In the genomic region with DNA sequence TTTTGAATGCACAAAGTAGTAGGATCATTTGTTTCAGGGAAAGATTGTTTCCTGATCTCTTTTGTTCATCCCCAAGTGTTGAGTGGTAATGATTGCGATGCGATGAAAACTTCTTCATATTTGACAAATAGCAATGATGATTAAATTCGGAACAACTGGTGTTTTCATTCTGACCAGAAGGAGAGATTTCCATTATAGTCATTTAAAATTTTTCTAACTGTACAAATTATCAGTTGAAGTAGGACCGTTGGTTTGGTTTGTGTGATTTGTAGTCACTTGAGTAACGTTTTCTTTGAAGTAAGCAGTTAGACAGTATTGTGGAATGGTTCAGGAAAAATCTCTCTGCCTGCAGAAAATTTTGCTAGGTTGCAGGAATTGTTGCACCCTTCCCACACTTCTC, we compare ENCODE assay signal across 19 cellular contexts. TPM values are rescaled to one million over a fixed set of nuclear protein-coding genes. Genes with fewer than 3 reads are reported as not detected.
DNase-seq lines count a peak whose midpoint lies in the region; ATAC-seq and FAIRE-seq lines count a peak whose summit lies in the region.
"Had no signal": no experiment of that assay in that cellular context is flagged by ENCODE, and none has a peak within 500 bp of the region (broad histone marks: within the 10 kb centered on the region; RNA-seq: fewer than 3 reads in every experiment).

No MANE protein-coding gene starts in this region.

- DNase-seq in activated naive CD8-positive, alpha-beta T cell treated with anti-CD3 and anti-CD28 coated beads, Interleukin-2, amount 50 U/mL, for 24 hours: no peak
- no peak for DNase-seq in activated naive CD8-positive, alpha-beta T cell treated with anti-CD3 and anti-CD28 coated beads for 36 hours
- DNase-seq in T-helper 17 cell (no peak), frontal cortex (ENCODE audit: low spot score in 2 of 2) (no peak)
- DNase-seq in natural killer cell treated with Interleukin-12 subunit alpha and Interleukin-12 subunit beta and Interleukin-15 and Interleukin-18, amount 100 ng/mL, for 72 hours (ENCODE audit: low spot score): no peak
- no peak for DNase-seq in stimulated activated CD4-positive, alpha-beta T cell treated with anti-CD3 and anti-CD28 coated beads, Interleukin-2, amount 100 ng/mL, for 24 hours
- DNase-seq: AML-193; CD4-positive, alpha-beta T cell; DND-41; GDM1; GOT3; NCI-H1105 treated with DMSO at 0.1 percent for 48 hours; NCI-H187; NCI-H2171 treated with DMSO at 0.1 percent for 48 hours; NCI-H510A; NCI-H82; SIG-M5 had no signal

- H3K4me3 Mint-ChIP-seq in activated naive CD8-positive, alpha-beta T cell treated with anti-CD3 and anti-CD28 coated beads, Interleukin-2, amount 50 U/mL, for 24 hours: no peak overlapping the region
- H3K4me3 Mint-ChIP-seq in activated naive CD8-positive, alpha-beta T cell treated with anti-CD3 and anti-CD28 coated beads for 36 hours: no peak overlapping the region
- no peak overlapping the region for H3K4me3 Mint-ChIP-seq in T-helper 17 cell
- H3K4me3 Mint-ChIP-seq in natural killer cell treated with Interleukin-12 subunit alpha and Interleukin-12 subunit beta and Interleukin-15 and Interleukin-18, amount 100 ng/mL, for 72 hours: peak overlapping the region; percentile 57

- H3K27me3 Mint-ChIP-seq in activated naive CD8-positive, alpha-beta T cell treated with anti-CD3 and anti-CD28 coated beads, Interleukin-2, amount 50 U/mL, for 24 hours: no peaks in the 10 kb centered on the region
- H3K27me3 Mint-ChIP-seq in activated naive CD8-positive, alpha-beta T cell treated with anti-CD3 and anti-CD28 coated beads for 36 hours: no peaks in the 10 kb centered on the region
- H3K27me3 Mint-ChIP-seq in T-helper 17 cell: no peaks in the 10 kb centered on the region
- no peaks in the 10 kb centered on the region for H3K27me3 Mint-ChIP-seq in natural killer cell treated with Interleukin-12 subunit alpha and Interleukin-12 subunit beta and Interleukin-15 and Interleukin-18, amount 100 ng/mL, for 72 hours
- H3K27me3 Mint-ChIP-seq: CD4-positive, alpha-beta T cell had no signal

- no peak for FAIRE-seq in frontal cortex (lab: Jason Lieb, UNC)
- FAIRE-seq: D721Med had no signal

- no peak for ATAC-seq in activated naive CD8-positive, alpha-beta T cell treated with anti-CD3 and anti-CD28 coated beads, Interleukin-2, amount 50 U/mL, for 24 hours
- ATAC-seq in T-helper 17 cell (no peak), HG03469 (IDR thresholded peaks at IDR 0.05; ENCODE audit: unreplicated experiment) (no peak)
- ATAC-seq in natural killer cell treated with Interleukin-12 subunit alpha and Interleukin-12 subunit beta and Interleukin-15 and Interleukin-18, amount 100 ng/mL, for 72 hours: no peak

- peaks cover 26% of the 10 kb centered on the region for H3K36me3 Mint-ChIP-seq in activated naive CD8-positive, alpha-beta T cell treated with anti-CD3 and anti-CD28 coated beads, Interleukin-2, amount 50 U/mL, for 24 hours (ENCODE audit: low read depth)
- H3K36me3 Mint-ChIP-seq in activated naive CD8-positive, alpha-beta T cell treated with anti-CD3 and anti-CD28 coated beads for 36 hours: peaks cover 33% of the 10 kb centered on the region
- H3K36me3 Mint-ChIP-seq in T-helper 17 cell (ENCODE audit: low read depth): no peaks in the 10 kb centered on the region
- H3K36me3 Mint-ChIP-seq in natural killer cell treated with Interleukin-12 subunit alpha and Interleukin-12 subunit beta and Interleukin-15 and Interleukin-18, amount 100 ng/mL, for 72 hours: peaks cover 7% of the 10 kb centered on the region

- no peaks in the 10 kb centered on the region for H3K9me3 Mint-ChIP-seq in activated naive CD8-positive, alpha-beta T cell treated with anti-CD3 and anti-CD28 coated beads, Interleukin-2, amount 50 U/mL, for 24 hours
- H3K9me3 Mint-ChIP-seq in activated naive CD8-positive, alpha-beta T cell treated with anti-CD3 and anti-CD28 coated beads for 36 hours: no peaks in the 10 kb centered on the region
- no peaks in the 10 kb centered on the region for H3K9me3 Mint-ChIP-seq in natural killer cell treated with Interleukin-12 subunit alpha and Interleukin-12 subunit beta and Interleukin-15 and Interleukin-18, amount 100 ng/mL, for 72 hours
- H3K9me3 Mint-ChIP-seq: CD4-positive, alpha-beta T cell had no signal

- no peaks in the 10 kb centered on the region for H3K9me3 ChIP-seq in T-helper 17 cell (ENCODE audit: control insufficient read depth, low read length, poor library complexity, severe bottlenecking)

- H3K27ac Mint-ChIP-seq in activated naive CD8-positive, alpha-beta T cell treated with anti-CD3 and anti-CD28 coated beads, Interleukin-2, amount 50 U/mL, for 24 hours: peak overlapping the region; percentile 39
- H3K27ac Mint-ChIP-seq in activated naive CD8-positive, alpha-beta T cell treated with anti-CD3 and anti-CD28 coated beads for 36 hours: no peak overlapping the region
- peak overlapping the region; percentile 16 for H3K27ac Mint-ChIP-seq in T-helper 17 cell
- peak overlapping the region; percentile 51 to 58 for H3K27ac Mint-ChIP-seq in natural killer cell treated with Interleukin-12 subunit alpha and Interleukin-12 subunit beta and Interleukin-15 and Interleukin-18, amount 100 ng/mL, for 72 hours
- H3K27ac Mint-ChIP-seq: CD4-positive, alpha-beta T cell had no signal

- peaks cover 80% of the 10 kb centered on the region for H3K4me1 Mint-ChIP-seq in activated naive CD8-positive, alpha-beta T cell treated with anti-CD3 and anti-CD28 coated beads, Interleukin-2, amount 50 U/mL, for 24 hours
- peaks cover 61% of the 10 kb centered on the region for H3K4me1 Mint-ChIP-seq in activated naive CD8-positive, alpha-beta T cell treated with anti-CD3 and anti-CD28 coated beads for 36 hours
- peaks cover 54% of the 10 kb centered on the region for H3K4me1 Mint-ChIP-seq in T-helper 17 cell
- H3K4me1 Mint-ChIP-seq in natural killer cell treated with Interleukin-12 subunit alpha and Interleukin-12 subunit beta and Interleukin-15 and Interleukin-18, amount 100 ng/mL, for 72 hours (ENCODE audit: low read depth in 2 of 2): peaks cover 63 to 69% of the 10 kb centered on the region in 2 donors

RNA-seq across cellular contexts. Expression of gene NFYC, which starts 5.9 kb away (rescaled TPM):
- 10 to 100 TPM; 58.2 to 59.0 TPM for total RNA-seq in activated naive CD8-positive, alpha-beta T cell treated with anti-CD3 and anti-CD28 coated beads for 36 hours
- total RNA-seq in T-helper 17 cell (10 to 100 TPM; 42.3 to 45.7 TPM), frontal cortex (31.8 TPM)
- total RNA-seq in natural killer cell treated with Interleukin-12 subunit alpha and Interleukin-12 subunit beta and Interleukin-15 and Interleukin-18, amount 100 ng/mL, for 72 hours: 10 to 100 TPM; 56.7 to 80.3 TPM

RNA-seq across cellular contexts. Expression of gene RIMS3, which starts 32.0 kb away (rescaled TPM):
- total RNA-seq in activated naive CD8-positive, alpha-beta T cell treated with anti-CD3 and anti-CD28 coated beads for 36 hours: 1 to 10 TPM; 1.1 to 1.9 TPM
- total RNA-seq in T-helper 17 cell (1 to 10 TPM; 1.7 to 2.1 TPM), frontal cortex (24.1 TPM)
- total RNA-seq in natural killer cell treated with Interleukin-12 subunit alpha and Interleukin-12 subunit beta and Interleukin-15 and Interleukin-18, amount 100 ng/mL, for 72 hours: 1 to 10 TPM in 1 of 2 donors, under 1 TPM in 1; 0.62 to 2.0 TPM
